In genomic region chr1:92314024-92314423, GRCh38 we compare ENCODE assay signal across 22 cellular contexts. TPM values are rescaled to one million over a fixed set of nuclear protein-coding genes. Genes with fewer than 3 reads are reported as not detected.
DNase-seq lines count a peak whose midpoint lies in the region; ATAC-seq, FAIRE-seq and TF ChIP-seq lines count a peak whose summit lies in the region.
"Had no signal": no experiment of that assay in that cellular context is flagged by ENCODE, and none has a peak within 500 bp of the region (broad histone marks: within the 10 kb centered on the region; RNA-seq: fewer than 3 reads in every experiment).

No MANE protein-coding gene starts in this region.

- peaks cover 74% of the 10 kb centered on the region for H3K36me3 Mint-ChIP-seq in activated T-cell treated with anti-CD3 and anti-CD28 coated beads, Interleukin-2, amount 50 U/mL, for 24 hours (ENCODE audit: low read depth)
- peaks cover 47% of the 10 kb centered on the region for H3K36me3 Mint-ChIP-seq in activated T-helper 17 cell treated with anti-CD3 and anti-CD28 coated beads, Interleukin-2, amount 50 U/mL, for 72 hours (ENCODE audit: low read depth)
- H3K36me3 Mint-ChIP-seq in natural killer cell treated with Interleukin-12 subunit alpha and Interleukin-12 subunit beta and Interleukin-15 and Interleukin-18, amount 100 ng/mL, for 72 hours = peaks cover 5% of the 10 kb centered on the region

- H3K79me2 ChIP-seq in PC-3 (ENCODE audit: low read length) = no peaks in the 10 kb centered on the region

- ATAC-seq in activated T-helper 17 cell treated with anti-CD3 and anti-CD28 coated beads, Interleukin-2, amount 50 U/mL, for 72 hours (replicated peaks) = peak; percentile 27
- ATAC-seq in natural killer cell treated with Interleukin-12 subunit alpha and Interleukin-12 subunit beta and Interleukin-15 and Interleukin-18, amount 100 ng/mL, for 72 hours = no peak
- ATAC-seq in PC-3 = no peak
- ATAC-seq: left lobe of liver had no signal

- no peak overlapping the region for H3K9ac ChIP-seq in PC-3 (ENCODE audit: low read length)

- no peak overlapping the region for H2AFZ ChIP-seq in PC-3 (ENCODE audit: low read length)

- no peaks in the 10 kb centered on the region for H3K27me3 Mint-ChIP-seq in activated T-cell treated with anti-CD3 and anti-CD28 coated beads, Interleukin-2, amount 50 U/mL, for 24 hours
- H3K27me3 Mint-ChIP-seq in activated T-helper 17 cell treated with anti-CD3 and anti-CD28 coated beads, Interleukin-2, amount 50 U/mL, for 72 hours = no peaks in the 10 kb centered on the region
- no peaks in the 10 kb centered on the region for H3K27me3 Mint-ChIP-seq in natural killer cell treated with Interleukin-12 subunit alpha and Interleukin-12 subunit beta and Interleukin-15 and Interleukin-18, amount 100 ng/mL, for 72 hours

- no peaks in the 10 kb centered on the region for H4K20me1 ChIP-seq in PC-3 (ENCODE audit: low read length)

- no TSS peak for BruUV-seq in PC-3 (replicated peaks; lab: Mats Ljungman, UMichigan)

- no peak for FAIRE-seq in frontal cortex (lab: Jason Lieb, UNC)

- H3K27ac Mint-ChIP-seq in activated T-cell treated with anti-CD3 and anti-CD28 coated beads, Interleukin-2, amount 50 U/mL, for 24 hours = peak overlapping the region; percentile 71
- peak overlapping the region; percentile 66 for H3K27ac Mint-ChIP-seq in activated T-helper 17 cell treated with anti-CD3 and anti-CD28 coated beads, Interleukin-2, amount 50 U/mL, for 72 hours
- H3K27ac Mint-ChIP-seq in natural killer cell treated with Interleukin-12 subunit alpha and Interleukin-12 subunit beta and Interleukin-15 and Interleukin-18, amount 100 ng/mL, for 72 hours = peak overlapping the region; percentile 80 to 82
- H3K27ac Mint-ChIP-seq: H9 had no signal

- no peaks in the 10 kb centered on the region for H3K27me3 ChIP-seq in PC-3 (ENCODE audit: low read length)

- 0 out of 2 replicates have a peak, but pooled peaks cover 9% of the 10 kb centered on the region for H3K36me3 ChIP-seq in PC-3 (ENCODE audit: low read depth, low read length)

- no peak overlapping the region for H3K4me2 ChIP-seq in PC-3 (ENCODE audit: low read length)

- H3F3A ChIP-seq in PC-3 (ENCODE audit: low read length, unreplicated experiment) = no peaks in the 10 kb centered on the region

- peaks cover 6% of the 10 kb centered on the region; the same call in 1 of the 2 replicates for H3K4me1 ChIP-seq in PC-3 (ENCODE audit: insufficient read depth, low read length)

- H3K9me3 Mint-ChIP-seq in activated T-cell treated with anti-CD3 and anti-CD28 coated beads, Interleukin-2, amount 50 U/mL, for 24 hours = peaks cover 3% of the 10 kb centered on the region
- no peaks in the 10 kb centered on the region for H3K9me3 Mint-ChIP-seq in activated T-helper 17 cell treated with anti-CD3 and anti-CD28 coated beads, Interleukin-2, amount 50 U/mL, for 72 hours
- no peaks in the 10 kb centered on the region for H3K9me3 Mint-ChIP-seq in natural killer cell treated with Interleukin-12 subunit alpha and Interleukin-12 subunit beta and Interleukin-15 and Interleukin-18, amount 100 ng/mL, for 72 hours
- H3K9me3 Mint-ChIP-seq: H9 had no signal

- H3K9me2 ChIP-seq in PC-3 (replicated peaks; ENCODE audit: low read length) = no peaks in the 10 kb centered on the region

- no peak for DNase-seq in activated T-cell treated with anti-CD3 and anti-CD28 coated beads, Interleukin-2, amount 50 U/mL, for 24 hours
- DNase-seq in activated T-cell treated with anti-CD3 and anti-CD28 coated beads for 4 hours (no peak), GM12865 (ENCODE audit: low read depth) (peak; percentile 3), HK-2 (ENCODE audit: unreplicated experiment) (no peak), PC-3 (no peak), frontal cortex (ENCODE audit: low spot score in 2 of 2) (no peak)
- no peak for DNase-seq in natural killer cell treated with Interleukin-12 subunit alpha and Interleukin-12 subunit beta and Interleukin-15 and Interleukin-18, amount 100 ng/mL, for 72 hours (ENCODE audit: low spot score)
- DNase-seq: activated CD8-positive, alpha-beta memory T cell treated with anti-CD3 and anti-CD28 coated beads for 24 hours; amniotic stem cell; H9; hypothalamus; mesenchymal stem cell; MV-4-11; NCI-H146; NCI-H2107; nucleus accumbens; RPMI8226; stimulated activated CD4-positive, alpha-beta T cell treated with anti-CD3 and anti-CD28 coated beads, Interleukin-15, amount 100 ng/mL, for 24 hours; stimulated activated naive CD4-positive, alpha-beta T cell; WERI-Rb-1 had no signal

- no peak overlapping the region for H3K27ac ChIP-seq in PC-3 (ENCODE audit: low read length)
- H3K27ac ChIP-seq: WERI-Rb-1 had no signal

- TF ChIP-seq CTCF in GM12865 (IDR thresholded peaks at IDR 0.05; ENCODE audit: insufficient read depth, low read depth, low read length, missing control alignments) (no peak), PC-3 (conservative IDR thresholded peaks at IDR 0.05; ENCODE audit: low read depth, low read length) (no peak)

- CTCF ChIA-PET in PC-3 (lab: Charles Lee) = no interaction called here

- POLR2A ChIA-PET in PC-3 (lab: Charles Lee; ENCODE audit: unreplicated experiment) = no interaction called here

- H3K4me1 Mint-ChIP-seq in activated T-cell treated with anti-CD3 and anti-CD28 coated beads, Interleukin-2, amount 50 U/mL, for 24 hours (ENCODE audit: low read depth) = peaks cover 77% of the 10 kb centered on the region
- peaks cover 40% of the 10 kb centered on the region for H3K4me1 Mint-ChIP-seq in activated T-helper 17 cell treated with anti-CD3 and anti-CD28 coated beads, Interleukin-2, amount 50 U/mL, for 72 hours
- peaks cover 37 to 51% of the 10 kb centered on the region in 2 donors for H3K4me1 Mint-ChIP-seq in natural killer cell treated with Interleukin-12 subunit alpha and Interleukin-12 subunit beta and Interleukin-15 and Interleukin-18, amount 100 ng/mL, for 72 hours (ENCODE audit: low read depth in 2 of 2)
- H3K4me1 Mint-ChIP-seq: H9 had no signal

- no peak overlapping the region for H3K4me3 Mint-ChIP-seq in activated T-cell treated with anti-CD3 and anti-CD28 coated beads, Interleukin-2, amount 50 U/mL, for 24 hours
- peak overlapping the region; percentile 48 for H3K4me3 Mint-ChIP-seq in activated T-helper 17 cell treated with anti-CD3 and anti-CD28 coated beads, Interleukin-2, amount 50 U/mL, for 72 hours
- H3K4me3 Mint-ChIP-seq in natural killer cell treated with Interleukin-12 subunit alpha and Interleukin-12 subunit beta and Interleukin-15 and Interleukin-18, amount 100 ng/mL, for 72 hours = peak overlapping the region; percentile 64
- H3K4me3 Mint-ChIP-seq: H9 had no signal

- H3K9me3 ChIP-seq in PC-3 (ENCODE audit: low read length) = no peaks in the 10 kb centered on the region

- intact Hi-C loops in PC-3 (cut with micrococcal nuclease) = loop anchor here (5.0 kb wide), 1 partner anchor 283 kb away; no protein-coding TSS in a partner anchor

- H3K4me3 ChIP-seq in GM12865 (ENCODE audit: low read depth, low read length) = no peak overlapping the region
- no peak overlapping the region for H3K4me3 ChIP-seq in PC-3 (ENCODE audit: low read length)

RNA-seq across cellular contexts. Expression of gene RPAP2, which starts 15.2 kb away (rescaled TPM):
- total RNA-seq in activated T-helper 17 cell treated with anti-CD3 and anti-CD28 coated beads, Interleukin-2, amount 50 U/mL, for 72 hours = 10 to 100 TPM; 25.6 to 29.0 TPM
- 10 to 100 TPM; 34.5 to 39.3 TPM for total RNA-seq in natural killer cell treated with Interleukin-12 subunit alpha and Interleukin-12 subunit beta and Interleukin-15 and Interleukin-18, amount 100 ng/mL, for 72 hours
- total RNA-seq in PC-3 (2014; rRNA removed) (4.1 and 4.3 TPM in 2 replicates), frontal cortex (26.1 TPM)

RNA-seq across cellular contexts. Expression of gene GLMN, which starts 15.2 kb away (rescaled TPM):
- 10 to 100 TPM; 19.7 to 25.8 TPM for total RNA-seq in activated T-helper 17 cell treated with anti-CD3 and anti-CD28 coated beads, Interleukin-2, amount 50 U/mL, for 72 hours
- 10 to 100 TPM; 17.9 to 36.6 TPM for total RNA-seq in natural killer cell treated with Interleukin-12 subunit alpha and Interleukin-12 subunit beta and Interleukin-15 and Interleukin-18, amount 100 ng/mL, for 72 hours
- total RNA-seq in PC-3 (2014; rRNA removed) (8.7 and 13.6 TPM in 2 replicates), frontal cortex (41.2 TPM)
